1 cellular context compared by ENCODE assay signal in the genomic region with DNA sequence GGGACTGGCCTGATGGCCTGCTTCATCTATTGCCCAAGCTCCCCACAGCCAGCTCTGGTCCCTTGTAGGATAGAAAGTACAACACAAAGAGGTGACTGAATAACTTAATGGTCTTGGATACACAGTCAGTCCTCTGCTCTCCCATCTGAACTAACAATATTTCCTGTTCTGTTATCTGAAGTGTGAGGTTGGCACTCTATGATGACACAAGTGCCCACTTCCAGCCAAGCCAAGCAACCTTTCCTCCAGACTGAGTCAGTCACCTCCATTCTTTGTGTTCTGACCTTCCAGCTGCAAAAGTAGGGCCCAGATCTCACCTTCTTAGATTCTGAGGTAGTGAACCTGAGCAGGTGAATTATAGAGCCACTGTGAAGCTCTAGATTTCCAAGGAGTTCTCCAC. TPM values are rescaled to one million over a fixed set of nuclear protein-coding genes. Genes with fewer than 3 reads are reported as not detected.
"Had no signal": no experiment of that assay in that cellular context is flagged by ENCODE, and none has a peak within 500 bp of the region (broad histone marks: within the 10 kb centered on the region; RNA-seq: fewer than 3 reads in every experiment).

No MANE protein-coding gene starts in this region.

RNA-seq across cellular contexts. Expression of gene NUDT4B, which starts 8.9 kb away (rescaled TPM):
- total RNA-seq: PC-9 had no signal
